Comparison of ENCODE assay signal across 9 cellular contexts in genomic region chr20:44460795-44461141, GRCh38.
DNase-seq lines count a peak whose midpoint lies in the region; TF ChIP-seq lines count a peak whose summit lies in the region.
"Had no signal": no experiment of that assay in that cellular context is flagged by ENCODE, and none has a peak within 500 bp of the region (broad histone marks: within the 10 kb centered on the region; RNA-seq: fewer than 3 reads in every experiment).

No MANE protein-coding gene starts in this region.

- no peak overlapping the region for H3K27ac ChIP-seq in tibial artery
- H3K27ac ChIP-seq: BLaER1 had no signal

- no peaks in the 10 kb centered on the region for H3K36me3 ChIP-seq in tibial artery
- H3K36me3 ChIP-seq: BLaER1 had no signal

- DNase-seq in NCI-H1105 treated with DMSO at 0.1 percent for 48 hours (lab: John Stamatoyannopoulos, UW), result peak; percentile 20
- DNase-seq in NCI-H1105 (lab: John Stamatoyannopoulos, UW), result no peak
- peak; percentile 59 for DNase-seq in NCI-H146 (lab: John Stamatoyannopoulos, UW)
- DNase-seq in astrocyte of the hippocampus (ENCODE audit: low read depth, low spot score), result peak; percentile 50
- peak; percentile 19 for DNase-seq in middle frontal gyrus (ENCODE audit: extremely low spot score, low spot score)
- DNase-seq in retina, result no peak
- DNase-seq in NCI-H187 treated with DMSO at 0.1 percent for 48 hours (lab: John Stamatoyannopoulos, UW), result no peak
- no peak for DNase-seq in tibial artery

- H3K27me3 ChIP-seq in tibial artery, result no peaks in the 10 kb centered on the region
- H3K27me3 ChIP-seq: BLaER1 had no signal

- TF ChIP-seq CTCF in tibial artery (IDR thresholded peaks at IDR 0.05), result no peak

- no peaks in the 10 kb centered on the region for H3K9me3 ChIP-seq in tibial artery
- H3K9me3 ChIP-seq: BLaER1 had no signal

- no peaks in the 10 kb centered on the region for H3K4me1 ChIP-seq in tibial artery
- H3K4me1 ChIP-seq: BLaER1 had no signal

- intact Hi-C loops in tibial artery (cut with DNase I; ENCODE audit: low total_unique reads), result loop anchor here (10.0 kb wide), 1 partner anchor 76 kb away; no protein-coding TSS in a partner anchor

- no peak overlapping the region for H3K4me3 ChIP-seq in tibial artery
- H3K4me3 ChIP-seq: BLaER1 had no signal

Comparison
In these comparisons a context has a peak if more than half of its experiments do, and no peak if none do; other contexts are left out.
1. DNase-seq: peak in NCI-H1105 treated with DMSO at 0.1 percent for 48 hours (single experiment), NCI-H146 (single experiment), astrocyte of the hippocampus (single experiment) and middle frontal gyrus (single experiment); none in NCI-H1105 (single experiment), retina (single experiment), NCI-H187 treated with DMSO at 0.1 percent for 48 hours (single experiment) and tibial artery (0 of 2).